20 cellular contexts compared by ENCODE assay signal in the genomic region with DNA sequence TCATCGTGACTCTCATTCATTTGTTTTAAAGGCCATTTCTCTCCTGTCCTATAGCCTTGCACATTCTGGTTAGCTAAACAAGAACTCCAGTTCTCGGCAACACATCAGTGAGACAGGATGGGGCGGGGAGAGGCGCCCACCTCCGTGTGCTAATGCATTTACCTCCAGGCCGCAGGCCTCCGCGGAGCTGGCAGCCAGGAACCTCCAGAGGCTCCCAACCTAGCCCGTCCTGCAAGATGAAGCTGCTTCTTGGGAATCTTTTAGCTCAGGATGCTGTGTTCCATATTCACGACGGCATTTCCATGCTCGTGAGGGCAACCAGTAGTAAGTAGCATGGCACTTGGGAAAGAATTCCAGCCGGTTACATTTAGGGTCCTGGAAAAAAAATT. TPM values are rescaled to one million over a fixed set of nuclear protein-coding genes. Genes with fewer than 3 reads are reported as not detected.
DNase-seq lines count a peak whose midpoint lies in the region; ATAC-seq and TF ChIP-seq lines count a peak whose summit lies in the region.
"Had no signal": no experiment of that assay in that cellular context is flagged by ENCODE, and none has a peak within 500 bp of the region (broad histone marks: within the 10 kb centered on the region; RNA-seq: fewer than 3 reads in every experiment).

No MANE protein-coding gene starts in this region.

- H3K36me3 ChIP-seq in BLaER1 (peaks cover 58% of the 10 kb centered on the region), RWPE2 (ENCODE audit: low read depth) (no peaks in the 10 kb centered on the region), lower lobe of right lung (peaks cover 8% of the 10 kb centered on the region), psoas muscle (ENCODE audit: insufficient read depth in 1 of 2, low read depth in 1 of 2) (peaks cover 0 to 25% of the 10 kb centered on the region in 2 donors)
- H3K36me3 ChIP-seq: MG63 had no signal

- ATAC-seq in RWPE2 (ENCODE audit: low read depth), result no peak
- no peak for ATAC-seq in lower lobe of right lung
- ATAC-seq in psoas muscle, result no peak
- ATAC-seq in HG03139 (IDR thresholded peaks at IDR 0.05; ENCODE audit: unreplicated experiment), result no peak
- ATAC-seq in activated CD8-positive, alpha-beta memory T cell treated with anti-CD3 and anti-CD28 coated beads, Interleukin-2, amount 10 ng/mL, durations not matched to agents 7 days and 5 days, result no peak

- intact Hi-C loops in lower lobe of right lung (cut with DNase I), result no loop called here
- intact Hi-C loops in psoas muscle (cut with DNase I), result no loop called here

- no peak overlapping the region for H3K9ac ChIP-seq in BLaER1

- no peaks in the 10 kb centered on the region for H3K4me1 Mint-ChIP-seq in activated CD8-positive, alpha-beta memory T cell treated with anti-CD3 and anti-CD28 coated beads, Interleukin-2, amount 10 ng/mL, durations not matched to agents 7 days and 5 days

- peak; percentile 45 for DNase-seq in RWPE2 (ENCODE audit: low spot score)
- DNase-seq in lower lobe of right lung, result peak; percentile 34
- DNase-seq in psoas muscle, result peak; percentile 7 to 48
- DNase-seq in hippocampal formation (lab: John Stamatoyannopoulos, UW), result no peak
- DNase-seq in activated CD8-positive, alpha-beta memory T cell treated with anti-CD3 and anti-CD28 coated beads, Interleukin-2, amount 10 ng/mL, durations not matched to agents 7 days and 5 days, result no peak
- DNase-seq: DMS79, MG63, NCI-H1048, NCI-H1436, NCI-H1930, NCI-H345, NCI-H526, PC-9, SJCRH30 had no signal

- H3K9me3 Mint-ChIP-seq in activated CD8-positive, alpha-beta memory T cell treated with anti-CD3 and anti-CD28 coated beads, Interleukin-2, amount 10 ng/mL, durations not matched to agents 7 days and 5 days (ENCODE audit: low read depth), result no peaks in the 10 kb centered on the region

- H3K4me1 ChIP-seq in BLaER1 (peaks cover 98% of the 10 kb centered on the region), RWPE2 (ENCODE audit: insufficient read depth, poor library complexity, severe bottlenecking) (no peaks in the 10 kb centered on the region), lower lobe of right lung (peaks cover 30% of the 10 kb centered on the region), psoas muscle (peaks cover 16% of the 10 kb centered on the region)
- H3K4me1 ChIP-seq: A549 had no signal

- H3K27me3 Mint-ChIP-seq in activated CD8-positive, alpha-beta memory T cell treated with anti-CD3 and anti-CD28 coated beads, Interleukin-2, amount 10 ng/mL, durations not matched to agents 7 days and 5 days, result no peaks in the 10 kb centered on the region

- no peak overlapping the region for H3K4me3 Mint-ChIP-seq in activated CD8-positive, alpha-beta memory T cell treated with anti-CD3 and anti-CD28 coated beads, Interleukin-2, amount 10 ng/mL, durations not matched to agents 7 days and 5 days
- H3K4me3 Mint-ChIP-seq: CD8-positive, alpha-beta memory T cell had no signal

- H3K27ac ChIP-seq in BLaER1 (peak overlapping the region; percentile 22; the same call in 1 of the 2 replicates), RWPE2 (ENCODE audit: poor library complexity, severe bottlenecking) (no peak overlapping the region), lower lobe of right lung (no peak overlapping the region), psoas muscle (no peak overlapping the region)
- H3K27ac ChIP-seq: A549, PC-9, RWPE1, SJCRH30 had no signal

- H3K4me2 ChIP-seq in BLaER1, result peak overlapping the region; percentile 70
- H3K4me2 ChIP-seq: A549, PC-9 had no signal

- WGBS in psoas muscle, 3 donors, result 83 to 90% (median 84%) methylated on average over 13 of the region's 13 CpGs

- H3K27me3 ChIP-seq in BLaER1, result no peaks in the 10 kb centered on the region
- no peaks in the 10 kb centered on the region for H3K27me3 ChIP-seq in RWPE2 (ENCODE audit: insufficient read depth, poor library complexity, severe bottlenecking)
- no peaks in the 10 kb centered on the region for H3K27me3 ChIP-seq in lower lobe of right lung (ENCODE audit: low read depth)
- no peaks in the 10 kb centered on the region for H3K27me3 ChIP-seq in psoas muscle (ENCODE audit: insufficient read depth in 3 of 3, low read length in 2 of 3)
- H3K27me3 ChIP-seq: MG63, SJCRH30 had no signal

- H4K20me1 ChIP-seq in BLaER1, result peaks cover 37% of the 10 kb centered on the region

- CTCF ChIA-PET in activated CD8-positive, alpha-beta memory T cell treated with anti-CD3 and anti-CD28 coated beads, Interleukin-2, amount 10 ng/mL, durations not matched to agents 7 days and 5 days (lab: Charles Lee), result no interaction called here

- H3K9me3 ChIP-seq in BLaER1 (peaks cover 3% of the 10 kb centered on the region), RWPE2 (ENCODE audit: severe bottlenecking) (peaks cover 3% of the 10 kb centered on the region), lower lobe of right lung (peaks cover 1% of the 10 kb centered on the region), psoas muscle (peaks cover 3% of the 10 kb centered on the region)
- H3K9me3 ChIP-seq: HAP-1 had no signal

- H3K4me3 ChIP-seq in BLaER1, result no peak overlapping the region
- no peak overlapping the region for H3K4me3 ChIP-seq in RWPE2 (ENCODE audit: severe bottlenecking)
- H3K4me3 ChIP-seq in lower lobe of right lung, result no peak overlapping the region
- no peak overlapping the region for H3K4me3 ChIP-seq in psoas muscle
- H3K4me3 ChIP-seq: A549, HAP-1, MG63, PC-9, SJCRH30 had no signal

- TF ChIP-seq CTCF in RWPE2 (IDR thresholded peaks at IDR 0.05; ENCODE audit: poor library complexity, severe bottlenecking) (no peak), lower lobe of right lung (IDR thresholded peaks at IDR 0.05) (no peak), psoas muscle (IDR thresholded peaks at IDR 0.05) (no peak)

- no peak overlapping the region for H3K27ac Mint-ChIP-seq in activated CD8-positive, alpha-beta memory T cell treated with anti-CD3 and anti-CD28 coated beads, Interleukin-2, amount 10 ng/mL, durations not matched to agents 7 days and 5 days

- H3K36me3 Mint-ChIP-seq in activated CD8-positive, alpha-beta memory T cell treated with anti-CD3 and anti-CD28 coated beads, Interleukin-2, amount 10 ng/mL, durations not matched to agents 7 days and 5 days, result no peaks in the 10 kb centered on the region

RNA-seq across cellular contexts. Expression of gene RGMA, which starts 47.9 kb away (rescaled TPM):
- total RNA-seq in lower lobe of right lung (9.7 TPM), psoas muscle (100 to 1,000 TPM in 2 of 4 donors, 10 to 100 TPM in 2; 45.8 to 217 (median 103) TPM)
- polyA plus RNA-seq in psoas muscle, result 100 to 1,000 TPM in 2 of 3 donors, 10 to 100 TPM in 1; 39.2 to 187 (median 129) TPM
- under 1 TPM in 1 of 2 experiments, not detected in 1; 0.28 TPM for total RNA-seq in activated CD8-positive, alpha-beta memory T cell treated with anti-CD3 and anti-CD28 coated beads, Interleukin-2, amount 10 ng/mL, durations not matched to agents 7 days and 5 days
- polyA plus RNA-seq: CD8-positive, alpha-beta memory T cell had no signal

Comparison
In these comparisons a context has a peak if more than half of its experiments do, and no peak if none do; other contexts are left out.
1. DNase-seq: peak in RWPE2 (single experiment), lower lobe of right lung (single experiment) and psoas muscle (2 of 2); none in hippocampal formation (0 of 2) and activated CD8-positive, alpha-beta memory T cell treated with anti-CD3 and anti-CD28 coated beads, Interleukin-2, amount 10 ng/mL, durations not matched to agents 7 days and 5 days (single experiment).